Comparison of ENCODE assay signal across 8 cellular contexts in the genomic region with DNA sequence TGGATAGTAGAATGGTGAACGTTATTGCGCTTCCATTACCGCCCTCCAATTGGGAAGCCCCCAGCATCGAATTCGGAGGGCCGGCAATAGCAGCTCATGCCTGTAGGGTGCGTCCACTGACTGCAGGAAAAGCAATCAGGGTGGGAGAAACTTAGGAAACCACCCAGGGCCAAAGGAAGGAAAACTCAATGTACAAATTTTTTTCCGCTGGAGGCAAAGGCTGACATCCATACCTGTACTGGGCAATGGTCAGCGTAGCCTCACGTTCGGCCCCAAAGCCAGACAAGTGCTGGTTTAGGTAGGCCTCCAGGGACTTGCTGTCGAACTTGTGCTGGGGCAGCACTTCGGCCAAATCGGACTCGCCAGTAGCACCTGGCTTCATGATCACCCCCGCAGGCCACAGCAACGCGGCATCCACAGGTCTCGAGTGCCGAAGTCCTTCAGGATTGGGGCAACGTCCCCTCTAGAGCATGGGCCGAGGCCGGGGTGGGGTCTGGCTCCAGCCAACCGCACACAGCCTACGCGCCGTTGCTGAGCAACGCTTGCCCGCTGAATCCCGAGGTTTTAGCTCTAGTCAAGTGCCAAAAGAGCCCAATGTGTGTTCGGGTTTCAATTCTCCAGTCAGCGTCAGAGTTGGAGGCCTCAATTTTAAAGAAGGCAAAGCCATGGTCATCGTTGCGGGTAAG. TPM values are rescaled to one million over a fixed set of nuclear protein-coding genes. Genes with fewer than 3 reads are reported as not detected.
DNase-seq lines count a peak whose midpoint lies in the region; ATAC-seq and TF ChIP-seq lines count a peak whose summit lies in the region.

A gene with protein sequence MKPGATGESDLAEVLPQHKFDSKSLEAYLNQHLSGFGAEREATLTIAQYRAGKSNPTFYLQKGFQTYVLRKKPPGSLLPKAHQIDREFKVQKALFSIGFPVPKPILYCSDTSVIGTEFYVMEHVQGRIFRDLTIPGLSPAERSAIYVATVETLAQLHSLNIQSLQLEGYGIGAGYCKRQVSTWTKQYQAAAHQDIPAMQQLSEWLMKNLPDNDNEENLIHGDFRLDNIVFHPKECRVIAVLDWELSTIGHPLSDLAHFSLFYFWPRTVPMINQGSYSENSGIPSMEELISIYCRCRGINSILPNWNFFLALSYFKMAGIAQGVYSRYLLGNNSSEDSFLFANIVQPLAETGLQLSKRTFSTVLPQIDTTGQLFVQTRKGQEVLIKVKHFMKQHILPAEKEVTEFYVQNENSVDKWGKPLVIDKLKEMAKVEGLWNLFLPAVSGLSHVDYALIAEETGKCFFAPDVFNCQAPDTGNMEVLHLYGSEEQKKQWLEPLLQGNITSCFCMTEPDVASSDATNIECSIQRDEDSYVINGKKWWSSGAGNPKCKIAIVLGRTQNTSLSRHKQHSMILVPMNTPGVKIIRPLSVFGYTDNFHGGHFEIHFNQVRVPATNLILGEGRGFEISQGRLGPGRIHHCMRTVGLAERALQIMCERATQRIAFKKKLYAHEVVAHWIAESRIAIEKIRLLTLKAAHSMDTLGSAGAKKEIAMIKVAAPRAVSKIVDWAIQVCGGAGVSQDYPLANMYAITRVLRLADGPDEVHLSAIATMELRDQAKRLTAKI (minus strand): TSS at position 440 of the 686 bp plus-strand sequence. CDS start 58 bp downstream, at position 382.

- TF ChIP-seq EP300 in stomach (IDR thresholded peaks at IDR 0.05) = no peak

- peak within 1 kb of the TSS; percentile 92 to 99 for H3K4me3 ChIP-seq in esophagus (ENCODE audit: low read depth in 1 of 2, low read length in 2 of 2)
- peak within 1 kb of the TSS; percentile 76 for H3K4me3 ChIP-seq in mucosa of descending colon
- H3K4me3 ChIP-seq in stomach = peak within 1 kb of the TSS; percentile 63 to 91 (median 84)

- H3K36me3 ChIP-seq in esophagus (ENCODE audit: control insufficient read depth in 2 of 2, insufficient read depth in 2 of 2, low read length in 1 of 2) = no peaks in the 10 kb centered on the region
- no peaks in the 10 kb centered on the region for H3K36me3 ChIP-seq in mucosa of descending colon (ENCODE audit: low read depth)
- no peaks in the 10 kb centered on the region for H3K36me3 ChIP-seq in stomach

- peak; percentile 83 for DNase-seq in D341Med (ENCODE audit: low spot score)
- DNase-seq in NCI-H748 treated with DMSO at 0.1 percent for 48 hours (lab: John Stamatoyannopoulos, UW) = peak; percentile 59
- DNase-seq in activated CD8-positive, alpha-beta memory T cell treated with anti-CD3 and anti-CD28 coated beads, Interleukin-2, amount 50 U/mL, for 48 hours = peak; percentile 75
- DNase-seq in mucosa of descending colon = peak; percentile 76 to 84 (median 80)
- peak; percentile 64 for DNase-seq in stomach

- ATAC-seq in GM19395 (IDR thresholded peaks at IDR 0.05; ENCODE audit: unreplicated experiment) (peak; percentile 65), HG03460 (IDR thresholded peaks at IDR 0.05; ENCODE audit: unreplicated experiment) (peak; percentile 50), mucosa of descending colon (peak; percentile 80)

- intact Hi-C loops in mucosa of descending colon (cut with DNase I, micrococcal nuclease) (no loop called here), stomach (cut with DNase I; ENCODE audit: low total_unique reads) (no loop called here)

- no peaks in the 10 kb centered on the region for H3K4me1 ChIP-seq in esophagus (ENCODE audit: control insufficient read depth in 2 of 2, insufficient read depth in 2 of 2, low read length in 1 of 2)
- H3K4me1 ChIP-seq in mucosa of descending colon (ENCODE audit: low read depth) = peaks cover 13% of the 10 kb centered on the region
- H3K4me1 ChIP-seq in stomach = peaks cover 21 to 63% (median 43%) of the 10 kb centered on the region in 4 donors

- H3K9me3 ChIP-seq in esophagus (ENCODE audit: control insufficient read depth in 2 of 2, insufficient read depth in 1 of 2, low read depth in 1 of 2, low read length in 1 of 2) (no peaks in the 10 kb centered on the region), mucosa of descending colon (no peaks in the 10 kb centered on the region), stomach (no peaks in the 10 kb centered on the region)

- no peak for TF ChIP-seq POLR2A in stomach (IDR thresholded peaks at IDR 0.05)

- H3K27me3 ChIP-seq in esophagus (ENCODE audit: control insufficient read depth in 1 of 2, insufficient read depth in 2 of 2, low read length in 2 of 2) (no peaks in the 10 kb centered on the region), stomach (no peaks in the 10 kb centered on the region)

- TF ChIP-seq CTCF in mucosa of descending colon (IDR thresholded peaks at IDR 0.05) = peak; percentile 36
- peak in 5 of 7 experiments; percentile 36 to 66 (median 59) for TF ChIP-seq CTCF in stomach (IDR thresholded peaks at IDR 0.05)

- H3K27ac ChIP-seq in esophagus (ENCODE audit: low read depth in 2 of 2, low read length in 1 of 2) = peak within 1 kb of the TSS; percentile 90 to 92
- H3K27ac ChIP-seq in stomach = peak within 1 kb of the TSS; percentile 87 to 95 (median 93)

- 0 to 1% methylated on average over 34 of the region's 34 CpGs for WGBS in esophagus, 2 donors
- WGBS in stomach, 5 donors = 0 to 1% (median 0%) methylated on average over 32 to 34 of the region's 34 CpGs

RNA-seq across cellular contexts. Expression of the gene that starts here (rescaled TPM):
- polyA plus RNA-seq in esophagus = 10 to 100 TPM in 1 of 2 donors, 1 to 10 TPM in 1; 8.4 to 10.6 TPM
- 10 to 100 TPM in 1 of 3 donors, 1 to 10 TPM in 2; 7.2 to 19.8 (median 7.4) TPM for total RNA-seq in mucosa of descending colon
- 100 to 1,000 TPM in 1 of 5 donors, 10 to 100 TPM in 4; 17.5 to 137 (median 55.2) TPM for total RNA-seq in stomach
- 10 to 100 TPM in 1 of 3 donors, 1 to 10 TPM in 2; 2.6 to 10.1 (median 5.2) TPM for polyA plus RNA-seq in stomach

Comparison
In these comparisons a context has a peak if more than half of its experiments do, and no peak if none do; other contexts are left out.
1. Peak in every context shown above with its lines: DNase-seq, ATAC-seq, H3K4me3 ChIP-seq and H3K27ac ChIP-seq.